Comparison of ENCODE assay signal across 1 cellular context in genomic region chr2:232518844-232519243, GRCh38.
TF ChIP-seq lines count a peak whose summit lies in the region.

No MANE protein-coding gene starts in this region.

TF ChIP-seq in H1, 55 proteins besides CTCF, POLR2A, EP300 and RAD21:
- TF ChIP-seq POLR2AphosphoS5 (IDR thresholded peaks at IDR 0.05; ENCODE audit: low read depth, low read length) (no peak), RBBP5 (IDR thresholded peaks at IDR 0.05; ENCODE audit: borderline replicate concordance, low read depth, low read length) (no peak), SRF (IDR thresholded peaks at IDR 0.05; ENCODE audit: low read depth, low read length) (no peak), CHD2 (IDR thresholded peaks at IDR 0.05; ENCODE audit: low read length) (no peak), SAP30 (IDR thresholded peaks at IDR 0.05; ENCODE audit: insufficient read depth, insufficient replicate concordance, low read length) (no peak), MAFK (IDR thresholded peaks at IDR 0.05; ENCODE audit: low read depth, low read length) (no peak), CREB1 (IDR thresholded peaks at IDR 0.05) (no peak), NANOG (IDR thresholded peaks at IDR 0.05; ENCODE audit: insufficient read depth, low read depth, low read length, poor library complexity, severe bottlenecking) (no peak), TAF1 (IDR thresholded peaks at IDR 0.05; ENCODE audit: low read depth, low read length) (no peak), JUN (IDR thresholded peaks at IDR 0.05; ENCODE audit: low read depth, low read length) (no peak), CBX5 (IDR thresholded peaks at IDR 0.05; ENCODE audit: low read depth, low read length) (no peak), CEBPB (IDR thresholded peaks at IDR 0.05; ENCODE audit: low read depth, low read length) (no peak), E2F6 (IDR thresholded peaks at IDR 0.05) (no peak)
